ENCODE assay signal across 12 cellular contexts in genomic region chr5:58258984-58259684, GRCh38.
DNase-seq lines count a peak whose midpoint lies in the region; ATAC-seq and TF ChIP-seq lines count a peak whose summit lies in the region.
"Had no signal": no experiment of that assay in that cellular context is flagged by ENCODE, and none has a peak within 500 bp of the region (broad histone marks: within the 10 kb centered on the region; RNA-seq: fewer than 3 reads in every experiment).

No MANE protein-coding gene starts in this region.

- H2BK5ac ChIP-seq in neuronal stem cell (ENCODE audit: low read length), result no peak overlapping the region

- ATAC-seq in GM18858 (IDR thresholded peaks at IDR 0.05; ENCODE audit: unreplicated experiment) (no peak), HG03342 (IDR thresholded peaks at IDR 0.05; ENCODE audit: unreplicated experiment) (no peak)
- ATAC-seq in CD4-positive, alpha-beta T cell (ENCODE audit: poor library complexity), result no peak
- ATAC-seq: HepG2 had no signal

- H3K27ac ChIP-seq in neuronal stem cell (replicated peaks; ENCODE audit: low read length), result no peak overlapping the region
- no peak overlapping the region for H3K27ac ChIP-seq in CD4-positive, alpha-beta T cell (ENCODE audit: low read depth, low read length)

- peak overlapping the region; percentile 29 for H3K27ac Mint-ChIP-seq in chondrocyte (ENCODE audit: unreplicated experiment)
- no peak overlapping the region for H3K27ac Mint-ChIP-seq in CD4-positive, alpha-beta T cell
- H3K27ac Mint-ChIP-seq: activated T-helper 2 cell treated with anti-CD3 and anti-CD28 coated beads, Interferon-gamma antibody, Interleukin-2, Interleukin-4, amounts not matched to agents 10 μg/mL and 5 μg/mL and 100 μg/mL, durations not matched to agents 14 hours and 24 hours and 36 hours had no signal

- peak overlapping the region; percentile 26 for H2AFZ ChIP-seq in neuronal stem cell (ENCODE audit: low read length)

- in situ Hi-C loops in ACHN (cut with HindIII; ENCODE audit: low pct_ligation_motif_present, low pct_unique_long_range_greater_than_20kb, low sequenced_read_pairs), result no loop called here

- no peak overlapping the region for H2AK5ac ChIP-seq in neuronal stem cell (ENCODE audit: low read depth, low read length)

- H3K27me3 ChIP-seq in neuronal stem cell (ENCODE audit: control insufficient read depth in 3 of 3, insufficient read depth in 3 of 3, low read depth in 1 of 3, low read length in 3 of 3), result no peaks in the 10 kb centered on the region
- H3K27me3 ChIP-seq in CD4-positive, alpha-beta T cell (ENCODE audit: control insufficient read depth, insufficient read depth, low read length), result no peaks in the 10 kb centered on the region

- no peak overlapping the region for H3K4me3 ChIP-seq in neuronal stem cell (ENCODE audit: low read length in 2 of 2)

- H3K18ac ChIP-seq in neuronal stem cell (ENCODE audit: low read length), result no peak overlapping the region

- peaks cover 16% of the 10 kb centered on the region for H3K4me1 Mint-ChIP-seq in chondrocyte (ENCODE audit: low read depth)
- no peaks in the 10 kb centered on the region for H3K4me1 Mint-ChIP-seq in CD4-positive, alpha-beta T cell (ENCODE audit: low read depth)

- intact Hi-C loops in CD4-positive, alpha-beta T cell (cut with DNase I, micrococcal nuclease), result no loop called here

- H3K36me3 ChIP-seq in neuronal stem cell (replicated peaks in 1 of 2; ENCODE audit: control insufficient read depth in 2 of 2, insufficient read depth in 2 of 2, low read length in 2 of 2), result no peaks in the 10 kb centered on the region

- no peaks in the 10 kb centered on the region for H3K79me1 ChIP-seq in neuronal stem cell (ENCODE audit: low read depth, low read length)

- no peak overlapping the region for H3K14ac ChIP-seq in neuronal stem cell (ENCODE audit: low read length)

- H3K4me3 Mint-ChIP-seq in chondrocyte (ENCODE audit: unreplicated experiment), result no peak overlapping the region
- no peak overlapping the region for H3K4me3 Mint-ChIP-seq in CD4-positive, alpha-beta T cell

- no peak overlapping the region for H4K91ac ChIP-seq in neuronal stem cell (ENCODE audit: low read depth, low read length, poor library complexity)

- H3K9me3 Mint-ChIP-seq in chondrocyte (ENCODE audit: low read depth), result peaks cover 4% of the 10 kb centered on the region
- H3K9me3 Mint-ChIP-seq in CD4-positive, alpha-beta T cell, result no peaks in the 10 kb centered on the region
- H3K9me3 Mint-ChIP-seq: activated T-helper 2 cell treated with anti-CD3 and anti-CD28 coated beads, Interferon-gamma antibody, Interleukin-2, Interleukin-4, amounts not matched to agents 10 μg/mL and 5 μg/mL and 100 μg/mL, durations not matched to agents 14 hours and 24 hours and 36 hours had no signal

- DNase-seq in ACHN (peak; percentile 60), M059J (ENCODE audit: low read depth) (peak; percentile 31), chondrocyte (ENCODE audit: low spot score) (no peak), neuronal stem cell (ENCODE audit: low spot score) (no peak), cortex of kidney (lab: John Stamatoyannopoulos, UW) (no peak)
- DNase-seq in CD4-positive, alpha-beta T cell, result no peak
- DNase-seq: COR-L47, NCI-H1092 had no signal

- H3K9me3 ChIP-seq in neuronal stem cell (replicated peaks in 1 of 2; ENCODE audit: control insufficient read depth in 2 of 2, insufficient read depth in 1 of 2, low read depth in 1 of 2, low read length in 2 of 2), result no peaks in the 10 kb centered on the region
- H3K9me3 ChIP-seq in CD4-positive, alpha-beta T cell (ENCODE audit: control insufficient read depth, low read length), result no peaks in the 10 kb centered on the region

- no peak overlapping the region for H3K4me2 ChIP-seq in neuronal stem cell (ENCODE audit: insufficient read depth, low read length, poor library complexity, severe bottlenecking)

- H2BK12ac ChIP-seq in neuronal stem cell (ENCODE audit: low read length), result no peak overlapping the region

- H3K9ac ChIP-seq in neuronal stem cell (ENCODE audit: low read depth, low read length, poor library complexity), result no peak overlapping the region

- no peak overlapping the region for H2BK120ac ChIP-seq in neuronal stem cell (ENCODE audit: low read depth, low read length)

- no peak overlapping the region for H2BK15ac ChIP-seq in neuronal stem cell (ENCODE audit: low read length)

- no peak overlapping the region for H4K8ac ChIP-seq in neuronal stem cell (ENCODE audit: low read depth, low read length)

- POLR2A ChIA-PET in CD4-positive, alpha-beta T cell (lab: Charles Lee), result no interaction called here

- H3K36me3 Mint-ChIP-seq in chondrocyte (ENCODE audit: low read depth), result no peaks in the 10 kb centered on the region
- no peaks in the 10 kb centered on the region for H3K36me3 Mint-ChIP-seq in CD4-positive, alpha-beta T cell (ENCODE audit: low read depth)

- H3K4me1 ChIP-seq in neuronal stem cell (ENCODE audit: control insufficient read depth in 2 of 2, insufficient read depth in 1 of 2, low read depth in 1 of 2, low read length in 2 of 2), result peaks cover 0 to 1% of the 10 kb centered on the region in 2 donors

- no peak for TF ChIP-seq CTCF in chondrocyte (IDR thresholded peaks at IDR 0.05)
- TF ChIP-seq CTCF in CD4-positive, alpha-beta T cell (IDR thresholded peaks at IDR 0.05), result no peak

- no peak overlapping the region for H3K4ac ChIP-seq in neuronal stem cell (ENCODE audit: low read length)

- H3K23ac ChIP-seq in neuronal stem cell (ENCODE audit: low read depth, low read length, poor library complexity), result no peak overlapping the region

- no peaks in the 10 kb centered on the region for H3K27me3 Mint-ChIP-seq in chondrocyte (ENCODE audit: low read depth)
- H3K27me3 Mint-ChIP-seq in CD4-positive, alpha-beta T cell, result peaks cover 6% of the 10 kb centered on the region

- CTCF ChIA-PET in CD4-positive, alpha-beta T cell (lab: Charles Lee), result no interaction called here

Comparison
In these comparisons a context has a peak if more than half of its experiments do, and no peak if none do; other contexts are left out.
1. DNase-seq: peak in ACHN (single experiment) and M059J (single experiment); none in chondrocyte (single experiment), neuronal stem cell (single experiment), cortex of kidney (single experiment) and CD4-positive, alpha-beta T cell (0 of 10).